In the genomic region with DNA sequence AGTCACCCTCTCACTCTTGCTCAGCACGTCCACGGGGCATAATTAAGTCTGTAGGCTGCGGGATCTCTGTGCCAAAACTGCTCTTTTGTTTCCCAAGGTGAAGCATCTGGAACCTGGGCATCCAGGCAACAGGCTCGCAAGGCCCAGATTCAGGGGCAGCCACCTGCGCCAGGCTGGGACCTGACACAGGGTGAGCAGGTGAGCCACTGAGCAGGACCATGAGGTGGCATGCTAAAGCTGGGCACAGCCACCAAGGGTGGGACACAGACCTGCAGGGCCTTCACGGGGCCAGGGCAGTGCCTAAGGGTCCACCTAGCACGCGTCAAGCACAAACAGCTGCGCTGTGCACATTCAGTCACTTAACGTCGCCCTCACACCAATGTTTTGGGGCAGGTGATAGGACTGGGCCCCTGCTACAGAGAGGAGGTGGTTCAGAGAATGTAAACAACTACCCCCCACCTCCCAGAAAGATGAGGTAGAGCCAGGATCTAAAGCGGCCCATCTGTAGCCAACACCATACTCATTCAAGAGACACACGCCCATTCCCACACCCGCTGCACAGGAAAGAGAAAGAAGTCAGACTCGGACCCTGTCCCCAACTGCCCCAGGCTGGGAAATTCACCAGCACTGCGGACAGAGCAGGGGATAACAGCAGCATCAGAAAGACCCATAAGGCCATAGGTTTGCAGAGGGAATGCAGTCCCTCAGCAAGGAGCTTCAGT, we compare ENCODE assay signal across 2 cellular contexts.
TF ChIP-seq lines count a peak whose summit lies in the region.

No MANE protein-coding gene starts in this region.

TF ChIP-seq in GM23338, 12 proteins besides CTCF, POLR2A, EP300 and RAD21 (continued from another document and continues in another):
- TF ChIP-seq, protein P1, sequence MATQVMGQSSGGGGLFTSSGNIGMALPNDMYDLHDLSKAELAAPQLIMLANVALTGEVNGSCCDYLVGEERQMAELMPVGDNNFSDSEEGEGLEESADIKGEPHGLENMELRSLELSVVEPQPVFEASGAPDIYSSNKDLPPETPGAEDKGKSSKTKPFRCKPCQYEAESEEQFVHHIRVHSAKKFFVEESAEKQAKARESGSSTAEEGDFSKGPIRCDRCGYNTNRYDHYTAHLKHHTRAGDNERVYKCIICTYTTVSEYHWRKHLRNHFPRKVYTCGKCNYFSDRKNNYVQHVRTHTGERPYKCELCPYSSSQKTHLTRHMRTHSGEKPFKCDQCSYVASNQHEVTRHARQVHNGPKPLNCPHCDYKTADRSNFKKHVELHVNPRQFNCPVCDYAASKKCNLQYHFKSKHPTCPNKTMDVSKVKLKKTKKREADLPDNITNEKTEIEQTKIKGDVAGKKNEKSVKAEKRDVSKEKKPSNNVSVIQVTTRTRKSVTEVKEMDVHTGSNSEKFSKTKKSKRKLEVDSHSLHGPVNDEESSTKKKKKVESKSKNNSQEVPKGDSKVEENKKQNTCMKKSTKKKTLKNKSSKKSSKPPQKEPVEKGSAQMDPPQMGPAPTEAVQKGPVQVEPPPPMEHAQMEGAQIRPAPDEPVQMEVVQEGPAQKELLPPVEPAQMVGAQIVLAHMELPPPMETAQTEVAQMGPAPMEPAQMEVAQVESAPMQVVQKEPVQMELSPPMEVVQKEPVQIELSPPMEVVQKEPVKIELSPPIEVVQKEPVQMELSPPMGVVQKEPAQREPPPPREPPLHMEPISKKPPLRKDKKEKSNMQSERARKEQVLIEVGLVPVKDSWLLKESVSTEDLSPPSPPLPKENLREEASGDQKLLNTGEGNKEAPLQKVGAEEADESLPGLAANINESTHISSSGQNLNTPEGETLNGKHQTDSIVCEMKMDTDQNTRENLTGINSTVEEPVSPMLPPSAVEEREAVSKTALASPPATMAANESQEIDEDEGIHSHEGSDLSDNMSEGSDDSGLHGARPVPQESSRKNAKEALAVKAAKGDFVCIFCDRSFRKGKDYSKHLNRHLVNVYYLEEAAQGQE (IDR thresholded peaks at IDR 0.05; ENCODE audit: unreplicated experiment) = no peak
- TF ChIP-seq ETS1 (IDR thresholded peaks at IDR 0.05) (no peak), EZH2phosphoT487 (IDR thresholded peaks at IDR 0.05; ENCODE audit: unreplicated experiment) (no peak), POLR2AphosphoS5 (IDR thresholded peaks at IDR 0.05; ENCODE audit: low read depth) (no peak), EZH2 (IDR thresholded peaks at IDR 0.05; ENCODE audit: low read depth, unreplicated experiment) (no peak), ZNF331 (CRISPR knock-in tag; IDR thresholded peaks at IDR 0.05; ENCODE audit: low read depth) (no peak), CREB1 (CRISPR knock-in tag; IDR thresholded peaks at IDR 0.05; ENCODE audit: low read depth) (no peak), ZNF462 (CRISPR knock-in tag; IDR thresholded peaks at IDR 0.05) (no peak)

TF ChIP-seq in WTC11, 78 proteins besides CTCF, POLR2A, EP300 and RAD21 (continued from another document):
- no peak for TF ChIP-seq ZNF532 (CRISPR knock-in tag; IDR thresholded peaks at IDR 0.05; ENCODE audit: borderline replicate concordance)
- TF ChIP-seq TCF7 (CRISPR knock-in tag; IDR thresholded peaks at IDR 0.05; ENCODE audit: low read depth) = no peak
- TF ChIP-seq, protein P2, sequence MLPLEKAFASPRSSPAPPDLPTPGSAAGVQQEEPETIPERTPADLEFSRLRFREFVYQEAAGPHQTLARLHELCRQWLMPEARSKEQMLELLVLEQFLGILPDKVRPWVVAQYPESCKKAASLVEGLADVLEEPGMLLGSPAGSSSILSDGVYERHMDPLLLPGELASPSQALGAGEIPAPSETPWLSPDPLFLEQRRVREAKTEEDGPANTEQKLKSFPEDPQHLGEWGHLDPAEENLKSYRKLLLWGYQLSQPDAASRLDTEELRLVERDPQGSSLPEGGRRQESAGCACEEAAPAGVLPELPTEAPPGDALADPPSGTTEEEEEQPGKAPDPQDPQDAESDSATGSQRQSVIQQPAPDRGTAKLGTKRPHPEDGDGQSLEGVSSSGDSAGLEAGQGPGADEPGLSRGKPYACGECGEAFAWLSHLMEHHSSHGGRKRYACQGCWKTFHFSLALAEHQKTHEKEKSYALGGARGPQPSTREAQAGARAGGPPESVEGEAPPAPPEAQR (CRISPR knock-in tag; IDR thresholded peaks at IDR 0.05) = no peak
